ENCODE assay signal across 1 cellular context in genomic region chr4:70687821-70688794, GRCh38.
TF ChIP-seq lines count a peak whose summit lies in the region.

UTP3 (plus strand) TSS chr4:70688532; CDS start chr4:70688678, 146 bp downstream.

TF ChIP-seq in K562, 482 proteins besides CTCF, POLR2A, EP300 and RAD21 (continued from another document and continues in another):
- TF ChIP-seq CHAMP1 (IDR thresholded peaks at IDR 0.05) = peak; percentile 92
- TF ChIP-seq PKNOX1 (IDR thresholded peaks at IDR 0.05) = peak; percentile 80
- no peak for TF ChIP-seq ZNF324 (CRISPR knock-in tag; IDR thresholded peaks at IDR 0.05)
- no peak for TF ChIP-seq ZNF174 (CRISPR knock-in tag; IDR thresholded peaks at IDR 0.05)
- TF ChIP-seq CREB3 (tag; conservative IDR thresholded peaks at IDR 0.05; ENCODE audit: low read depth) = no peak
- TF ChIP-seq RBM34 (IDR thresholded peaks at IDR 0.05; ENCODE audit: borderline replicate concordance, insufficient read depth, low read length) = no peak
- TF ChIP-seq MAX (CRISPR knock-in tag; IDR thresholded peaks at IDR 0.05) = peak; percentile 84
- TF ChIP-seq THAP12 (CRISPR knock-in tag; IDR thresholded peaks at IDR 0.05) = no peak
- TF ChIP-seq RBM39 (optimal IDR thresholded peaks at IDR 0.05; ENCODE audit: low read depth, low read length) = peak; percentile 89
- no peak; the same call in none of the 2 replicates for TF ChIP-seq ZBED1 (IDR thresholded peaks at IDR 0.05)
- no peak for TF ChIP-seq PYGO2 (tag; IDR thresholded peaks at IDR 0.05)
- no peak for TF ChIP-seq KDM1A (IDR thresholded peaks at IDR 0.05)
- no peak; the same call in none of the 2 replicates for TF ChIP-seq ZKSCAN1 (IDR thresholded peaks at IDR 0.05; ENCODE audit: low read depth, low read length)
- no peak for TF ChIP-seq ARID2 (IDR thresholded peaks at IDR 0.05)
- TF ChIP-seq ZNF124 (CRISPR knock-in tag; IDR thresholded peaks at IDR 0.05) = no peak
- no peak for TF ChIP-seq ZKSCAN3 (CRISPR knock-in tag; IDR thresholded peaks at IDR 0.05)
- TF ChIP-seq PBX2 (CRISPR knock-in tag; IDR thresholded peaks at IDR 0.05; ENCODE audit: low read depth) = no peak
- no peak for TF ChIP-seq PBX2 (tag; conservative IDR thresholded peaks at IDR 0.05; ENCODE audit: low read depth)
- no peak for TF ChIP-seq ZNF655 (CRISPR knock-in tag; IDR thresholded peaks at IDR 0.05)
- TF ChIP-seq NR2C2 (CRISPR knock-in tag; IDR thresholded peaks at IDR 0.05) = peak; percentile 75
- peak; percentile 96 for TF ChIP-seq NR2C2 (tag; IDR thresholded peaks at IDR 0.05)
- no peak for TF ChIP-seq SNRNP70 (optimal IDR thresholded peaks at IDR 0.05; ENCODE audit: low read depth, low read length)
- TF ChIP-seq MBD2 (IDR thresholded peaks at IDR 0.05; ENCODE audit: borderline replicate concordance, low read depth) = peak; percentile 86; the same call in 1 of the 2 replicates
- TF ChIP-seq IRF1 (CRISPR knock-in tag; IDR thresholded peaks at IDR 0.05; ENCODE audit: borderline replicate concordance) = 0 out of 2 replicates have a peak, but pooled peaks have one; percentile 30
- no peak for TF ChIP-seq CLOCK (CRISPR knock-in tag; IDR thresholded peaks at IDR 0.05; ENCODE audit: borderline replicate concordance)
- TF ChIP-seq SAP30 (IDR thresholded peaks at IDR 0.05; ENCODE audit: borderline replicate concordance, insufficient read depth, low read depth, low read length, poor library complexity, severe bottlenecking) = peak; percentile 42
- no peak for TF ChIP-seq SRSF3 (IDR thresholded peaks at IDR 0.05; ENCODE audit: insufficient read depth, low read length)
- peak; percentile 70; the same call in 1 of the 2 replicates for TF ChIP-seq ZBTB7A (IDR thresholded peaks at IDR 0.05; ENCODE audit: borderline replicate concordance, control insufficient read depth, low read depth, low read length)
- TF ChIP-seq ZNF140 (CRISPR knock-in tag; IDR thresholded peaks at IDR 0.05) = no peak
- no peak for TF ChIP-seq DNMT1 (IDR thresholded peaks at IDR 0.05)
- TF ChIP-seq NFE2 (IDR thresholded peaks at IDR 0.05; ENCODE audit: low read depth) = 0 out of 2 replicates have a peak, but pooled peaks have one; percentile 16
- TF ChIP-seq JUN (IDR thresholded peaks at IDR 0.05; ENCODE audit: borderline replicate concordance, low read depth, low read length) = peak; percentile 40; the same call in 1 of the 2 replicates
- no peak for TF ChIP-seq JUN (CRISPR knock-in tag; IDR thresholded peaks at IDR 0.05; ENCODE audit: borderline replicate concordance)
- TF ChIP-seq CREB5 (CRISPR knock-in tag; IDR thresholded peaks at IDR 0.05) = no peak
- peak; percentile 84 to 98; a peak in 3 of 4 replicates for TF ChIP-seq UBTF (IDR thresholded peaks at IDR 0.05; ENCODE audit: borderline replicate concordance in 1 of 2, low read depth in 2 of 2, low read length in 2 of 2)
- no peak for TF ChIP-seq U2AF1 (optimal IDR thresholded peaks at IDR 0.05; ENCODE audit: low read depth, low read length)
- peak; percentile 69; the same call in 1 of the 2 replicates for TF ChIP-seq MYNN (IDR thresholded peaks at IDR 0.05)
- TF ChIP-seq MYNN (CRISPR knock-in tag; IDR thresholded peaks at IDR 0.05) = no peak
- TF ChIP-seq POLR3G (IDR thresholded peaks at IDR 0.05; ENCODE audit: extremely low read depth, insufficient read length, insufficient replicate concordance) = no peak
- TF ChIP-seq DLX4 (CRISPR knock-in tag; IDR thresholded peaks at IDR 0.05) = no peak
- TF ChIP-seq NUFIP1 (IDR thresholded peaks at IDR 0.05; ENCODE audit: partially characterized antibody) = no peak
